16 cellular contexts compared by ENCODE assay signal in the genomic region with DNA sequence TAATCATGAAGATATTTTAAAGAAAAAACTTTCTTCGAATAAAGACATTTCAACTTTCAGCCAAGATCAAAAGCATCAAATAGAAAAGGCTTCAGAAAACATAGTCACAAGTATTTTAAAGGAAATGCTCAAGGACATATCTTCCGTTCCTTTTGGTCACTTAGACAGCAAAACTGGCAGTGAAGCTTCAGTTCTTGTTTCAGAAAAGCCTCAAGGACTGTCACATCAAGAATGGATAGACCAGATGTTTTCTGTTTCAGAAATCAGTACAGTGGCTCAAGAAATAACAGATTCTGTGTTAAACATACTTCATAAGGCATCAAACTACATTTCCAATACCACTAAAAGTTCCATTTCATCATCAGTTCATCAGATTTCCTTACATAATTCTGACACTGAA.
"Had no signal": no experiment of that assay in that cellular context is flagged by ENCODE, and none has a peak within 500 bp of the region (broad histone marks: within the 10 kb centered on the region; RNA-seq: fewer than 3 reads in every experiment).

No MANE protein-coding gene starts in this region.

- FAIRE-seq: pancreas had no signal

- ATAC-seq: activated naive CD4-positive, alpha-beta T cell treated with anti-CD3 and anti-CD28 coated beads, Interleukin-2, amount 50 U/mL, for 72 hours; lower lobe of right lung; pancreas; stimulated activated naive CD8-positive, alpha-beta T cell treated with anti-CD3 and anti-CD28 coated beads, Interleukin-15, amount 100 ng/mL, for 72 hours had no signal

- H3K4me1 ChIP-seq: lower lobe of right lung, pancreas had no signal

- DNase-seq: activated CD4-positive, alpha-beta T cell treated with anti-CD3 and anti-CD28 coated beads, Interleukin-2, amount 50 U/mL, for 4 hours; activated CD4-positive, CD25-positive, alpha-beta regulatory T cell treated with anti-CD3 and anti-CD28 coated beads, Interleukin-2, amount 50 U/mL, for 72 hours; activated effector memory CD4-positive, alpha-beta T cell treated with anti-CD3 and anti-CD28 coated beads, Interleukin-2, amount 50 U/mL, for 16 hours; activated T-cell treated with anti-CD3 and anti-CD28 coated beads, Interleukin-2, amount 50 U/mL, for 1 hour; amniotic stem cell; brain microvascular endothelial cell; cerebellar nuclear complex; immature natural killer cell; lower lobe of right lung; midbrain; pancreas; stimulated activated CD4-positive, alpha-beta T cell treated with anti-CD3 and anti-CD28 coated beads, Interleukin-4, amount 100 ng/mL, for 4 hours; stimulated activated naive CD8-positive, alpha-beta T cell treated with anti-CD3 and anti-CD28 coated beads, Interleukin-15, amount 100 ng/mL, for 72 hours had no signal

- H3K27me3 ChIP-seq: brain microvascular endothelial cell, pancreas had no signal

- H3K36me3 ChIP-seq: brain microvascular endothelial cell, lower lobe of right lung, pancreas, thoracic aorta had no signal

- H3K27me3 Mint-ChIP-seq: dendritic cell treated with granulocyte-macrophage colony-stimulating factor and Interleukin-4, amounts not matched to agents 40 ng/mL and 50 ng/mL, for 4 days; stimulated activated naive CD8-positive, alpha-beta T cell treated with anti-CD3 and anti-CD28 coated beads, Interleukin-15, amount 100 ng/mL, for 72 hours had no signal

- H3K9me3 Mint-ChIP-seq: activated naive CD4-positive, alpha-beta T cell treated with anti-CD3 and anti-CD28 coated beads, Interleukin-2, amount 50 U/mL, for 72 hours; dendritic cell treated with granulocyte-macrophage colony-stimulating factor and Interleukin-4, amounts not matched to agents 40 ng/mL and 50 ng/mL, for 4 days; stimulated activated naive CD8-positive, alpha-beta T cell treated with anti-CD3 and anti-CD28 coated beads, Interleukin-15, amount 100 ng/mL, for 72 hours had no signal

- H3K4me1 Mint-ChIP-seq: immature natural killer cell; stimulated activated naive CD8-positive, alpha-beta T cell treated with anti-CD3 and anti-CD28 coated beads, Interleukin-15, amount 100 ng/mL, for 72 hours had no signal

- H3K4me3 ChIP-seq: lower lobe of right lung, pancreas, thoracic aorta had no signal

- H3K9me3 ChIP-seq: lower lobe of right lung, pancreas, thoracic aorta had no signal

- H3K36me3 Mint-ChIP-seq: activated naive CD4-positive, alpha-beta T cell treated with anti-CD3 and anti-CD28 coated beads, Interleukin-2, amount 50 U/mL, for 72 hours; immature natural killer cell had no signal

- H3K27ac ChIP-seq: brain microvascular endothelial cell, lower lobe of right lung, pancreas, thoracic aorta had no signal

- H3K27ac Mint-ChIP-seq: activated naive CD4-positive, alpha-beta T cell treated with anti-CD3 and anti-CD28 coated beads, Interleukin-2, amount 50 U/mL, for 72 hours; dendritic cell treated with granulocyte-macrophage colony-stimulating factor and Interleukin-4, amounts not matched to agents 40 ng/mL and 50 ng/mL, for 4 days; immature natural killer cell; stimulated activated naive CD8-positive, alpha-beta T cell treated with anti-CD3 and anti-CD28 coated beads, Interleukin-15, amount 100 ng/mL, for 72 hours had no signal

- H3K4me3 Mint-ChIP-seq: dendritic cell treated with granulocyte-macrophage colony-stimulating factor and Interleukin-4, amounts not matched to agents 40 ng/mL and 50 ng/mL, for 4 days; immature natural killer cell; stimulated activated naive CD8-positive, alpha-beta T cell treated with anti-CD3 and anti-CD28 coated beads, Interleukin-15, amount 100 ng/mL, for 72 hours had no signal
